In genomic region chr17:15260376-15261062, GRCh38 we compare ENCODE assay signal across 8 cellular contexts. TPM values are rescaled to one million over a fixed set of nuclear protein-coding genes. Genes with fewer than 3 reads are reported as not detected.
DNase-seq lines count a peak whose midpoint lies in the region; ATAC-seq and TF ChIP-seq lines count a peak whose summit lies in the region.

No MANE protein-coding gene starts in this region.

- intact Hi-C loops in activated B cell treated with CpG ODN at 0.5 μM for 24 hours (cut with micrococcal nuclease), result no loop called here
- intact Hi-C loops in left colon (cut with DNase I, micrococcal nuclease), result loop anchor here in 1 of 2 donors (2.0 to 10.0 kb wide), 2 partner anchors 194 to 242 kb away; no protein-coding TSS in a partner anchor

- no peaks in the 10 kb centered on the region for H3K9me3 Mint-ChIP-seq in activated B cell treated with CpG ODN at 0.5 μM for 24 hours

- peaks cover 68% of the 10 kb centered on the region for H3K27me3 Mint-ChIP-seq in activated B cell treated with CpG ODN at 0.5 μM for 24 hours

- TF ChIP-seq CTCF in AG04450 (IDR thresholded peaks at IDR 0.05; ENCODE audit: low read depth, low read length) (peak; percentile 53), NB4 (IDR thresholded peaks at IDR 0.05; ENCODE audit: low read depth, low read length) (peak; percentile 42), activated B cell treated with CpG ODN at 0.5 μM for 24 hours (IDR thresholded peaks at IDR 0.05) (no peak), coronary artery (IDR thresholded peaks at IDR 0.05) (peak; percentile 85)

- peaks cover 14% of the 10 kb centered on the region for H3K4me1 Mint-ChIP-seq in activated B cell treated with CpG ODN at 0.5 μM for 24 hours

- POLR2A ChIA-PET in AG04450 (lab: Yijun Ruan, JAX), result interaction anchor here (0.7 to 1.5 kb wide), 5 partner anchors 18 to 205 kb away, joined by 4 to 10 read pairs (median 7); no protein-coding TSS in a partner anchor
- POLR2A ChIA-PET in activated B cell treated with CpG ODN at 0.5 μM for 24 hours (lab: Charles Lee), result no interaction called here

- H3K27me3 ChIP-seq in AG04450 (ENCODE audit: control insufficient read depth, insufficient read depth, low read length), result peaks cover 3% of the 10 kb centered on the region

- H3K27ac ChIP-seq in AG04450 (ENCODE audit: low read depth, low read length) (peak overlapping the region; percentile 93), coronary artery (peak overlapping the region; percentile 95 to 98)

- ATAC-seq in GM18867 (IDR thresholded peaks at IDR 0.05; ENCODE audit: unreplicated experiment), result peak; percentile 52
- ATAC-seq in activated B cell treated with CpG ODN at 0.5 μM for 24 hours (ENCODE audit: low read depth), result peak; percentile 69
- ATAC-seq in left colon, result peak; percentile 66
- no peak for ATAC-seq in HG02571 (IDR thresholded peaks at IDR 0.05; ENCODE audit: unreplicated experiment)

- H3K27ac Mint-ChIP-seq in activated B cell treated with CpG ODN at 0.5 μM for 24 hours, result no peak overlapping the region

- DNase-seq in AG04450 (ENCODE audit: low read depth, low spot score), result peak; percentile 68
- peak; percentile 84 for DNase-seq in NB4 (ENCODE audit: low read depth)
- DNase-seq in activated B cell treated with CpG ODN at 0.5 μM for 24 hours, result peak; percentile 33
- peak; percentile 92 for DNase-seq in coronary artery (ENCODE audit: low spot score)
- DNase-seq in left colon, result peak; percentile 77 to 86
- peak; percentile 30 to 61 (median 44) for DNase-seq in stimulated activated CD4-positive, alpha-beta T cell treated with anti-CD3 and anti-CD28 coated beads, Interleukin-12 subunit alpha, Interleukin-12 subunit beta, amount 100 ng/mL, for 48 hours (ENCODE audit: low read depth in 2 of 3, low spot score in 1 of 3)

- peak overlapping the region; percentile 88 for H3K4me3 ChIP-seq in AG04450 (ENCODE audit: low read depth, low read length)
- peak overlapping the region; percentile 56 for H3K4me3 ChIP-seq in NB4 (ENCODE audit: low read depth, low read length)
- peak overlapping the region; percentile 81 for H3K4me3 ChIP-seq in coronary artery

- CTCF ChIA-PET in AG04450 (lab: Charles Lee) (interaction anchor here (1.2 to 4.4 kb wide), 4 partner anchors 196 to 243 kb away, joined by 3 to 116 read pairs (median 10); no protein-coding TSS in a partner anchor), activated B cell treated with CpG ODN at 0.5 μM for 24 hours (lab: Charles Lee) (no interaction called here)

- TF ChIP-seq POLR2A in NB4 (IDR thresholded peaks at IDR 0.05; ENCODE audit: extremely low read depth, insufficient read length), result no peak

- H3K36me3 Mint-ChIP-seq in activated B cell treated with CpG ODN at 0.5 μM for 24 hours (ENCODE audit: low read depth), result no peaks in the 10 kb centered on the region

- peak overlapping the region; percentile 81 for H3K4me3 Mint-ChIP-seq in activated B cell treated with CpG ODN at 0.5 μM for 24 hours

- H3K9me3 ChIP-seq in AG04450 (ENCODE audit: control insufficient read depth, insufficient read depth, low read length), result no peaks in the 10 kb centered on the region

RNA-seq across cellular contexts. Expression of gene PMP22, which starts 4.6 kb away (rescaled TPM):
- 204 and 225 TPM in 2 replicates for polyA plus RNA-seq in AG04450 (2011; rRNA removed)
- 274 and 352 TPM in 2 replicates for polyA minus RNA-seq in AG04450 (2011; rRNA and poly(A)+ RNA removed)
- total RNA-seq in activated B cell treated with CpG ODN at 0.5 μM for 24 hours, result not detected in 2 replicates
- 10 to 100 TPM; 22.5 to 52.8 TPM for total RNA-seq in left colon

Comparison
In these comparisons a context has a peak if more than half of its experiments do, and no peak if none do; other contexts are left out.
1. DNase-seq: peak in every context shown above with its lines; median percentile 92 in coronary artery; 84 in NB4; 82 in left colon; 68 in AG04450; 44 in stimulated activated CD4-positive, alpha-beta T cell treated with anti-CD3 and anti-CD28 coated beads, Interleukin-12 subunit alpha, Interleukin-12 subunit beta, amount 100 ng/mL, for 48 hours; 33 in activated B cell treated with CpG ODN at 0.5 μM for 24 hours.
2. RNA of gene PMP22, which starts 4.6 kb away (total RNA-seq): 22.5 to 52.8 TPM in left colon; not detected in activated B cell treated with CpG ODN at 0.5 μM for 24 hours; every median in the first group is over 10 times any median in the second.
3. Peak in every context shown above with its lines, with median percentiles within 50 percentile points of each other: H3K4me3 ChIP-seq.